11 cellular contexts compared by ENCODE assay signal in genomic region chr20:34082232-34082887, GRCh38. TPM values are rescaled to one million over a fixed set of nuclear protein-coding genes. Genes with fewer than 3 reads are reported as not detected.
DNase-seq lines count a peak whose midpoint lies in the region; ATAC-seq and TF ChIP-seq lines count a peak whose summit lies in the region.
"Had no signal": no experiment of that assay in that cellular context is flagged by ENCODE, and none has a peak within 500 bp of the region (broad histone marks: within the 10 kb centered on the region; RNA-seq: fewer than 3 reads in every experiment).

No MANE protein-coding gene starts in this region.

- H3K9me2 ChIP-seq in GM23248 (ENCODE audit: insufficient read depth), result no peaks in the 10 kb centered on the region

- CTCF ChIA-PET in A673 (lab: Charles Lee), result no interaction called here

- H3K36me3 ChIP-seq in A673 (ENCODE audit: insufficient read depth, low read length, poor library complexity, severe bottlenecking) (peaks cover 29% of the 10 kb centered on the region), GM23248 (ENCODE audit: low read depth) (no peaks in the 10 kb centered on the region), psoas muscle (ENCODE audit: insufficient read depth in 1 of 2, low read depth in 1 of 2) (peaks cover 4 to 81% of the 10 kb centered on the region in 2 donors)

- H3K9ac ChIP-seq in GM23248, result peak overlapping the region; percentile 43; the same call in 1 of the 2 replicates

- 95 to 98% methylated on average over 8 of the region's 8 CpGs for WGBS in GM23248 (ENCODE audit: low coverage in 1 of 2, low lambda C conversion rate in 2 of 2, missing lambda C conversion rate in 2 of 2), 2 experiments
- 64 to 84% (median 70%) methylated on average over 8 of the region's 8 CpGs for WGBS in psoas muscle, 3 donors

- POLR2A ChIA-PET in A673 (lab: Charles Lee; ENCODE audit: low non-redundant PET), result interaction anchor here (0.6 kb wide), 1 partner anchor 169 kb away, joined by 3 read pairs; no protein-coding TSS in a partner anchor

- H3K9me3 ChIP-seq in A673 (ENCODE audit: low read depth, low read length, poor library complexity, severe bottlenecking) (no peaks in the 10 kb centered on the region), GM23248 (ENCODE audit: low read depth) (no peaks in the 10 kb centered on the region), psoas muscle (no peaks in the 10 kb centered on the region)
- H3K9me3 ChIP-seq: vagina had no signal

- peaks cover 5% of the 10 kb centered on the region; the same call in 1 of the 2 replicates for H4K20me1 ChIP-seq in GM23248 (ENCODE audit: insufficient read depth)

- no peak overlapping the region for H3K4me2 ChIP-seq in GM23248 (ENCODE audit: unreplicated experiment)

- H3K4me3 ChIP-seq in A673 (ENCODE audit: low read depth, low read length, poor library complexity, severe bottlenecking), result no peak overlapping the region
- H3K4me3 ChIP-seq in GM23248, result no peak overlapping the region
- H3K4me3 ChIP-seq in psoas muscle, result no peak overlapping the region
- H3K4me3 ChIP-seq: vagina had no signal

- no TSS peak for BruUV-seq in A673 (replicated peaks; lab: Mats Ljungman, UMichigan)

- no peak for ATAC-seq in psoas muscle

- intact Hi-C loops in A673 (cut with micrococcal nuclease; ENCODE audit: unreplicated experiment) (no loop called here), psoas muscle (cut with DNase I) (no loop called here), head of caudate nucleus (cut with DNase I) (no loop called here)

- H3K27me3 ChIP-seq in A673 (replicated peaks; ENCODE audit: insufficient read depth, low read depth, low read length, poor library complexity) (no peaks in the 10 kb centered on the region), GM23248 (replicated peaks; ENCODE audit: insufficient read depth) (no peaks in the 10 kb centered on the region), psoas muscle (ENCODE audit: insufficient read depth in 3 of 3, low read length in 2 of 3) (no peaks in the 10 kb centered on the region)
- H3K27me3 ChIP-seq: vagina had no signal

- DNase-seq in A673 (ENCODE audit: low spot score) (no peak), GM23248 (no peak), epithelial cell of prostate (ENCODE audit: low read depth, low spot score) (no peak), psoas muscle (no peak), head of caudate nucleus (no peak), amygdala (lab: John Stamatoyannopoulos, UW) (no peak), DMS79 treated with DMSO at 0.1 percent for 48 hours (lab: John Stamatoyannopoulos, UW) (no peak)
- no peak for DNase-seq in central memory CD4-positive, alpha-beta T cell
- DNase-seq: activated T-cell treated with anti-CD3 and anti-CD28 coated beads for 4 hours, NCI-H1092 treated with DMSO at 0.1 percent for 48 hours had no signal

- H3F3A ChIP-seq in GM23248 (ENCODE audit: insufficient read depth), result peaks cover 50% of the 10 kb centered on the region

- in situ Hi-C loops in GM23248 (cut with MboI), result no loop called here

- H2AFZ ChIP-seq in GM23248, result no peak overlapping the region

- H3K27ac ChIP-seq in A673 (ENCODE audit: low read depth, low read length, poor library complexity, severe bottlenecking) (peak overlapping the region; percentile 56), GM23248 (peak overlapping the region; percentile 72), epithelial cell of prostate (peak overlapping the region; percentile 44), psoas muscle (peak overlapping the region; percentile 67)
- H3K27ac ChIP-seq: vagina had no signal

- peaks cover 32% of the 10 kb centered on the region for H3K4me1 ChIP-seq in A673 (ENCODE audit: insufficient read depth, low read length, poor library complexity, severe bottlenecking)
- H3K4me1 ChIP-seq in GM23248 (ENCODE audit: insufficient read depth), result peaks cover 13% of the 10 kb centered on the region
- H3K4me1 ChIP-seq in psoas muscle, result peaks cover 19% of the 10 kb centered on the region

- TF ChIP-seq CTCF in A673 (conservative IDR thresholded peaks at IDR 0.05; ENCODE audit: low read depth, low read length) (no peak), psoas muscle (IDR thresholded peaks at IDR 0.05) (no peak)

- H3K79me2 ChIP-seq in GM23248 (ENCODE audit: insufficient read depth), result peaks cover 14% of the 10 kb centered on the region

RNA-seq across cellular contexts. Expression of gene EIF2S2, which starts 29.7 kb away (rescaled TPM):
- total RNA-seq in A673 (2021), result 130 and 142 TPM in 2 replicates
- 114 and 138 TPM in 2 replicates for total RNA-seq in GM23248 (2014; rRNA removed; shearing (Covaris generic))
- polyA plus RNA-seq in GM23248 (2016; fragmentation: Nextera tagmentation; extraction: Ambion mirVana), result 109 and 114 TPM in 2 replicates
- 10 to 100 TPM; 49.4 to 88.9 (median 82.8) TPM for total RNA-seq in psoas muscle
- polyA plus RNA-seq in psoas muscle, result 100 to 1,000 TPM in 2 of 3 donors, 10 to 100 TPM in 1; 95.8 to 219 (median 192) TPM
